ENCODE assay signal across 22 cellular contexts in genomic region chr1:77400781-77401180, GRCh38.
"Had no signal": no experiment of that assay in that cellular context is flagged by ENCODE, and none has a peak within 500 bp of the region (broad histone marks: within the 10 kb centered on the region; RNA-seq: fewer than 3 reads in every experiment).

No MANE protein-coding gene starts in this region.

- H3K27me3 ChIP-seq: ascending aorta, cardiac muscle cell, gastroesophageal sphincter, heart left ventricle, sigmoid colon, tibial artery had no signal

- H3K4me1 ChIP-seq: gastroesophageal sphincter, heart left ventricle, lower lobe of right lung, sigmoid colon had no signal

- H3K36me3 ChIP-seq: ascending aorta, cardiac muscle cell, gastroesophageal sphincter, heart left ventricle, lower lobe of right lung, sigmoid colon, tibial artery had no signal

- ATAC-seq: activated CD4-positive, CD25-positive, alpha-beta regulatory T cell treated with anti-CD3 and anti-CD28 coated beads, Interleukin-2, amount 50 U/mL, for 24 hours; gastroesophageal sphincter; heart left ventricle; left lobe of liver; lower lobe of right lung; stimulated activated naive CD8-positive, alpha-beta T cell treated with anti-CD3 and anti-CD28 coated beads, Interleukin-15, Interleukin-2, amounts not matched to agents 100 U/mL and 50 U/mL, for 24 hours had no signal

- H3K4me3 ChIP-seq: ascending aorta, cardiac muscle cell, coronary artery, gastroesophageal sphincter, heart left ventricle, lower lobe of right lung, sigmoid colon, tibial artery had no signal

- DNase-seq: activated CD4-positive, alpha-beta memory T cell treated with anti-CD3 and anti-CD28 coated beads, Interleukin-2, amount 10 ng/mL, durations not matched to agents 7 days and 5 days; activated CD4-positive, alpha-beta T cell treated with anti-CD3 and anti-CD28 coated beads, Interleukin-2, amount 10 ng/mL, durations not matched to agents 24 days and 14 days; activated effector memory CD4-positive, alpha-beta T cell treated with anti-CD3 and anti-CD28 coated beads, Interleukin-2, amount 50 U/mL, for 16 hours; activated naive CD4-positive, alpha-beta T cell treated with anti-CD3 and anti-CD28 coated beads, Interleukin-2, amount 10 ng/mL, durations not matched to agents 7 days and 5 days; heart left ventricle; lower lobe of right lung; naive B cell; nucleus accumbens; posterior cingulate gyrus; sigmoid colon; SK-N-SH; stimulated activated CD4-positive, alpha-beta T cell treated with anti-CD3 and anti-CD28 coated beads, Interleukin-4, amount 100 ng/mL, for 24 hours; stimulated activated naive CD8-positive, alpha-beta T cell treated with anti-CD3 and anti-CD28 coated beads, Interleukin-15, Interleukin-2, amounts not matched to agents 100 U/mL and 50 U/mL, for 24 hours; tibial artery had no signal

- H3K9me3 ChIP-seq: ascending aorta, gastroesophageal sphincter, lower lobe of right lung, sigmoid colon, SK-N-SH, tibial artery had no signal

- H3K27ac ChIP-seq: ascending aorta, cardiac muscle cell, coronary artery, epithelial cell of prostate, gastroesophageal sphincter, heart left ventricle, lower lobe of right lung, sigmoid colon, tibial artery, VCaP had no signal
